1 cellular context compared by ENCODE assay signal in the genomic region with DNA sequence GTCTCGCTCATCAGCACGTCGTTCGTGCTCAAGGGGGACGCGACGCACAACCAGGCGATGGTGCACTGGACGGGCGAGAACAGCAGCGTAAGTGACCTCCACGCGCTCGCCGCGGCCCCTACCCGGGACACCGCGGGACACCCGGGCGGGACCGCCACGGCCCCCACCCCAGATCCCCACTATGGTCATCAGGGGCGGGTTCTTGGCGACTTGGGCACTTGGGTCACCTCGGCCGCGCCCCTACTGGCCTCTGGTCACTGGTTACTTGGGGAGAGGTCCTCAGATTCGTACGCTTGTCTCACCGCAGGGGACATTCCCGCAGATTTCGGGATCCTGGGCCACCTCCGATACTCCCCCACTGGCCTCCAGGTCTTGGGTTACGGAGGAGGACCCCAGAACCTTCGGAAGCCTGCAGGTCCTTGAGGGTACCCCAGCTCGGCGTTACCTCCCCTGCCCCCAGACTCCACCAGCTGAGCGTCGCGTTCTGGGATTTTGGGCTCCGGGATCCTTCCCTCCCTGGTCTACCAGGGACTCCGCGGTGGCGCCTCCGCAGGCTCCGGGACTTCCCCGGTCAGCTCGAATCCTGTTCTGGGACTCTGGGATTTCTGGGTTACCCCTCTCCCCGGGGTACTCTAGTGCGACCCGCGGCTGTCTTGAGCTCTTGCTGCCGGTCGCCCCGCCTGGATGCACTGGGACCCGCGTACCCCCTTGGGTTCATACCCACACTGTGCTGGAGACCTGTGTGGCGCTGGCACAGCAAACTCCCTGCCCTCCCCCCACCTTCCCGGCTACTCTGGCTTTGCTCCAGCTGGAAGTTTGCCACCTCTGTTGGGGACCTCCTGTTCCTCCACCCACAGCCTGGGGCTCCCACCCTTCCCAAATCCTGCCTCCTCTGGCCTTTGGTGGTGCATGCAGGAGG.
TF ChIP-seq lines count a peak whose summit lies in the region.

No MANE protein-coding gene starts in this region.

TF ChIP-seq in WTC11, 78 proteins besides CTCF, POLR2A, EP300 and RAD21:
- TF ChIP-seq, protein P1, sequence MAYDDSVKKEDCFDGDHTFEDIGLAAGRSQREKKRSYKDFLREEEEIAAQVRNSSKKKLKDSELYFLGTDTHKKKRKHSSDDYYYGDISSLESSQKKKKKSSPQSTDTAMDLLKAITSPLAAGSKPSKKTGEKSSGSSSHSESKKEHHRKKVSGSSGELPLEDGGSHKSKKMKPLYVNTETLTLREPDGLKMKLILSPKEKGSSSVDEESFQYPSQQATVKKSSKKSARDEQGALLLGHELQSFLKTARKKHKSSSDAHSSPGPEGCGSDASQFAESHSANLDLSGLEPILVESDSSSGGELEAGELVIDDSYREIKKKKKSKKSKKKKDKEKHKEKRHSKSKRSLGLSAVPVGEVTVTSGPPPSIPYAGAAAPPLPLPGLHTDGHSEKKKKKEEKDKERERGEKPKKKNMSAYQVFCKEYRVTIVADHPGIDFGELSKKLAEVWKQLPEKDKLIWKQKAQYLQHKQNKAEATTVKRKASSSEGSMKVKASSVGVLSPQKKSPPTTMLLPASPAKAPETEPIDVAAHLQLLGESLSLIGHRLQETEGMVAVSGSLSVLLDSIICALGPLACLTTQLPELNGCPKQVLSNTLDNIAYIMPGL (CRISPR knock-in tag; IDR thresholded peaks at IDR 0.05) = peak; percentile 32; the same call in 1 of the 2 replicates
- TF ChIP-seq, protein P2, sequence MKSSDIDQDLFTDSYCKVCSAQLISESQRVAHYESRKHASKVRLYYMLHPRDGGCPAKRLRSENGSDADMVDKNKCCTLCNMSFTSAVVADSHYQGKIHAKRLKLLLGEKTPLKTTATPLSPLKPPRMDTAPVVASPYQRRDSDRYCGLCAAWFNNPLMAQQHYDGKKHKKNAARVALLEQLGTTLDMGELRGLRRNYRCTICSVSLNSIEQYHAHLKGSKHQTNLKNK (CRISPR knock-in tag; IDR thresholded peaks at IDR 0.05) = no peak
- TF ChIP-seq, protein P3, sequence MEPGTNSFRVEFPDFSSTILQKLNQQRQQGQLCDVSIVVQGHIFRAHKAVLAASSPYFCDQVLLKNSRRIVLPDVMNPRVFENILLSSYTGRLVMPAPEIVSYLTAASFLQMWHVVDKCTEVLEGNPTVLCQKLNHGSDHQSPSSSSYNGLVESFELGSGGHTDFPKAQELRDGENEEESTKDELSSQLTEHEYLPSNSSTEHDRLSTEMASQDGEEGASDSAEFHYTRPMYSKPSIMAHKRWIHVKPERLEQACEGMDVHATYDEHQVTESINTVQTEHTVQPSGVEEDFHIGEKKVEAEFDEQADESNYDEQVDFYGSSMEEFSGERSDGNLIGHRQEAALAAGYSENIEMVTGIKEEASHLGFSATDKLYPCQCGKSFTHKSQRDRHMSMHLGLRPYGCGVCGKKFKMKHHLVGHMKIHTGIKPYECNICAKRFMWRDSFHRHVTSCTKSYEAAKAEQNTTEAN (CRISPR knock-in tag; IDR thresholded peaks at IDR 0.05) = no peak
- TF ChIP-seq NR1H2 (CRISPR knock-in tag; IDR thresholded peaks at IDR 0.05) (no peak), MXD4 (CRISPR knock-in tag; IDR thresholded peaks at IDR 0.05; ENCODE audit: borderline replicate concordance) (no peak)
- TF ChIP-seq, protein P4, sequence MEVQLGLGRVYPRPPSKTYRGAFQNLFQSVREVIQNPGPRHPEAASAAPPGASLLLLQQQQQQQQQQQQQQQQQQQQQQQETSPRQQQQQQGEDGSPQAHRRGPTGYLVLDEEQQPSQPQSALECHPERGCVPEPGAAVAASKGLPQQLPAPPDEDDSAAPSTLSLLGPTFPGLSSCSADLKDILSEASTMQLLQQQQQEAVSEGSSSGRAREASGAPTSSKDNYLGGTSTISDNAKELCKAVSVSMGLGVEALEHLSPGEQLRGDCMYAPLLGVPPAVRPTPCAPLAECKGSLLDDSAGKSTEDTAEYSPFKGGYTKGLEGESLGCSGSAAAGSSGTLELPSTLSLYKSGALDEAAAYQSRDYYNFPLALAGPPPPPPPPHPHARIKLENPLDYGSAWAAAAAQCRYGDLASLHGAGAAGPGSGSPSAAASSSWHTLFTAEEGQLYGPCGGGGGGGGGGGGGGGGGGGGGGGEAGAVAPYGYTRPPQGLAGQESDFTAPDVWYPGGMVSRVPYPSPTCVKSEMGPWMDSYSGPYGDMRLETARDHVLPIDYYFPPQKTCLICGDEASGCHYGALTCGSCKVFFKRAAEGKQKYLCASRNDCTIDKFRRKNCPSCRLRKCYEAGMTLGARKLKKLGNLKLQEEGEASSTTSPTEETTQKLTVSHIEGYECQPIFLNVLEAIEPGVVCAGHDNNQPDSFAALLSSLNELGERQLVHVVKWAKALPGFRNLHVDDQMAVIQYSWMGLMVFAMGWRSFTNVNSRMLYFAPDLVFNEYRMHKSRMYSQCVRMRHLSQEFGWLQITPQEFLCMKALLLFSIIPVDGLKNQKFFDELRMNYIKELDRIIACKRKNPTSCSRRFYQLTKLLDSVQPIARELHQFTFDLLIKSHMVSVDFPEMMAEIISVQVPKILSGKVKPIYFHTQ (CRISPR knock-in tag; IDR thresholded peaks at IDR 0.05) = no peak
- TF ChIP-seq, protein P5, sequence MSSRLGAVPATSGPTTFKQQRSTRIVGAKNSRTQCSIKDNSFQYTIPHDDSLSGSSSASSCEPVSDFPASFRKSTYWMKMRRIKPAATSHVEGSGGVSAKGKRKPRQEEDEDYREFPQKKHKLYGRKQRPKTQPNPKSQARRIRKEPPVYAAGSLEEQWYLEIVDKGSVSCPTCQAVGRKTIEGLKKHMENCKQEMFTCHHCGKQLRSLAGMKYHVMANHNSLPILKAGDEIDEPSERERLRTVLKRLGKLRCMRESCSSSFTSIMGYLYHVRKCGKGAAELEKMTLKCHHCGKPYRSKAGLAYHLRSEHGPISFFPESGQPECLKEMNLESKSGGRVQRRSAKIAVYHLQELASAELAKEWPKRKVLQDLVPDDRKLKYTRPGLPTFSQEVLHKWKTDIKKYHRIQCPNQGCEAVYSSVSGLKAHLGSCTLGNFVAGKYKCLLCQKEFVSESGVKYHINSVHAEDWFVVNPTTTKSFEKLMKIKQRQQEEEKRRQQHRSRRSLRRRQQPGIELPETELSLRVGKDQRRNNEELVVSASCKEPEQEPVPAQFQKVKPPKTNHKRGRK (CRISPR knock-in tag; IDR thresholded peaks at IDR 0.05; ENCODE audit: borderline replicate concordance) = no peak
